7 cellular contexts compared by ENCODE assay signal in the genomic region with DNA sequence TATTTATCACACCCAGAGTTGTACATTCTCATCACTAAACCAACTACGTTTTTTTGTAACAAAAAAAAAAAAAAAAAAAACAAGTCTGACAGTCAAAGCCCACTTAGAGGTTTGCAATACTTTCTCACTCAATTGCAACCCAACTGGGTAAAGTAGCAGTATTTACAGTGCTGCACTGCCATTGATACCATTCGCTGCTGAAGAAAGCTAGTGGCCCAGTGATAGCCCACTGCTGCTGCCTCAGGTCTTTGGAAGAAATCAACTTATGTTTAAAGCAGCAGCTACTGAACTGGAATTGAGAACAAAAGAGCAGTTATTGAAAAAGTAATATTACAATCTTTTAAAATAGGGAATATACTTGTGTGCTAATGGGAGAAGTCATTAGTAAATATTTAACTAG. TPM values are rescaled to one million over a fixed set of nuclear protein-coding genes. Genes with fewer than 3 reads are reported as not detected.
DNase-seq lines count a peak whose midpoint lies in the region; ATAC-seq and TF ChIP-seq lines count a peak whose summit lies in the region.

No MANE protein-coding gene starts in this region.

- no peak for TF ChIP-seq RAD21 in HCT116 (IDR thresholded peaks at IDR 0.05; ENCODE audit: low read depth)

- CTCF ChIA-PET in HCT116 (lab: Charles Lee): interaction anchor here (1.2 kb wide), 1 partner anchor 181 kb away, joined by 4 read pairs; no protein-coding TSS in a partner anchor

- no peaks in the 10 kb centered on the region for H3K27me3 Mint-ChIP-seq in T-helper 17 cell

- H3K9me3 ChIP-seq in HCT116 (ENCODE audit: control insufficient read depth in 1 of 2, insufficient read depth in 1 of 2, low read depth in 1 of 2, low read length in 2 of 2): no peaks in the 10 kb centered on the region
- H3K9me3 ChIP-seq in T-helper 17 cell (ENCODE audit: control insufficient read depth, low read length, poor library complexity, severe bottlenecking): no peaks in the 10 kb centered on the region
- no peaks in the 10 kb centered on the region for H3K9me3 ChIP-seq in skeletal muscle tissue (ENCODE audit: control insufficient read depth in 3 of 3, low read length in 3 of 3)

- H3K27ac Mint-ChIP-seq in T-helper 17 cell: peak overlapping the region; percentile 99

- H3K36me3 Mint-ChIP-seq in T-helper 17 cell (ENCODE audit: low read depth): peaks cover 12% of the 10 kb centered on the region

- peaks cover 54% of the 10 kb centered on the region for H3K4me1 Mint-ChIP-seq in T-helper 17 cell

- TF ChIP-seq CTCF in HCT116 (IDR thresholded peaks at IDR 0.05 in 2 of 3, conservative IDR thresholded peaks at IDR 0.05 in 1 of 3; ENCODE audit: borderline replicate concordance in 1 of 3, insufficient read depth in 1 of 3, low read depth in 2 of 3, low read length in 2 of 3) (no peak), fibroblast of villous mesenchyme (IDR thresholded peaks at IDR 0.05; ENCODE audit: insufficient read depth, low read depth, low read length) (no peak)

- H3K4me3 ChIP-seq in HCT116 (replicated peaks in 1 of 2; ENCODE audit: low read depth in 1 of 2, low read length in 2 of 2) (peak overlapping the region; percentile 66 to 98), fibroblast of villous mesenchyme (ENCODE audit: low read depth, low read length) (peak overlapping the region; percentile 98), skeletal muscle tissue (ENCODE audit: low read length in 3 of 3) (peak overlapping the region; percentile 78 to 96 (median 83))

- RAD21 ChIA-PET in HCT116 (lab: Charles Lee; ENCODE audit: low non-redundant PET in 1 of 2, low total read pairs in 2 of 2, uncharacterized antibody in 2 of 2, unreplicated experiment in 2 of 2): no interaction called here

- ATAC-seq in HCT116: no peak
- no peak for ATAC-seq in T-helper 17 cell
- no peak for ATAC-seq in GM21528 (IDR thresholded peaks at IDR 0.05; ENCODE audit: low FRiP score, unreplicated experiment)
- ATAC-seq in sciatic nerve: no peak

- POLR2A ChIA-PET in HCT116 (lab: Charles Lee): interaction anchor here (0.7 to 1.9 kb wide), 4 partner anchors 12 to 28 kb away, joined by 3 to 7 read pairs (median 6); no protein-coding TSS in a partner anchor

- no peak for TF ChIP-seq POLR2A in HCT116 (IDR thresholded peaks at IDR 0.05; ENCODE audit: borderline replicate concordance, extremely low read depth, insufficient read depth, insufficient read length)

- no peak overlapping the region for H2AFZ ChIP-seq in HCT116 (ENCODE audit: low read depth, low read length, poor library complexity, severe bottlenecking)

- H3K36me3 ChIP-seq in HCT116 (ENCODE audit: control insufficient read depth in 1 of 2, insufficient read depth in 2 of 2, low read length in 2 of 2) (peaks cover 55 to 60% of the 10 kb centered on the region in 2 experiments), skeletal muscle tissue (ENCODE audit: control insufficient read depth in 3 of 3, insufficient read depth in 3 of 3, low read length in 3 of 3) (peaks cover 24 to 48% (median 46%) of the 10 kb centered on the region in 3 donors)

- H3K27me3 ChIP-seq in HCT116 (ENCODE audit: insufficient read depth, low read length) (no peaks in the 10 kb centered on the region), skeletal muscle tissue (ENCODE audit: control insufficient read depth in 3 of 3, insufficient read depth in 3 of 3, low read length in 3 of 3) (no peaks in the 10 kb centered on the region)

- no TSS peak for BruUV-seq in HCT116 (replicated peaks; lab: Mats Ljungman, UMichigan)

- intact Hi-C loops in HCT116 (cut with micrococcal nuclease): loop anchor here (5.0 kb wide), 1 partner anchor 181 kb away; no protein-coding TSS in a partner anchor
- intact Hi-C loops in posterior cingulate gyrus (cut with DNase I): loop anchor here (2.0 to 10.0 kb wide), 4 partner anchors 64 to 1703 kb away; a partner anchor contains a TSS
- intact Hi-C loops in sciatic nerve (cut with DNase I): loop anchor here (5.0 kb wide), 1 partner anchor 111 kb away; no protein-coding TSS in a partner anchor

- peaks cover 75% of the 10 kb centered on the region for H3K79me2 ChIP-seq in HCT116 (ENCODE audit: insufficient read depth, low read length)

- H3K4me1 ChIP-seq in HCT116 (ENCODE audit: control insufficient read depth in 1 of 2, insufficient read depth in 2 of 2, low read length in 2 of 2) (peaks cover 18 to 25% of the 10 kb centered on the region in 2 experiments), skeletal muscle tissue (ENCODE audit: control insufficient read depth in 3 of 3, insufficient read depth in 3 of 3, low read length in 3 of 3) (peaks cover 28 to 56% (median 50%) of the 10 kb centered on the region in 3 donors)

- no peak for DNase-seq in HCT116 (ENCODE audit: low read depth, low spot score)
- no peak for DNase-seq in T-helper 17 cell
- DNase-seq in fibroblast of villous mesenchyme (ENCODE audit: low read depth): no peak
- no peak for DNase-seq in posterior cingulate gyrus
- DNase-seq in sciatic nerve (ENCODE audit: low spot score): no peak

- peaks cover 58% of the 10 kb centered on the region for H4K20me1 ChIP-seq in HCT116 (ENCODE audit: insufficient read depth)

- H3K9me2 ChIP-seq in HCT116 (ENCODE audit: insufficient read depth): no peaks in the 10 kb centered on the region

- peak overlapping the region; percentile 87 for H3K4me2 ChIP-seq in HCT116 (ENCODE audit: low read length)

- peak overlapping the region; percentile 95 for H3K9ac ChIP-seq in HCT116 (ENCODE audit: low read length)
- H3K9ac ChIP-seq in skeletal muscle tissue (ENCODE audit: low read depth in 1 of 3, low read length in 3 of 3): peak overlapping the region; percentile 69 to 90 (median 76)

- peak overlapping the region; percentile 80 for H3K4me3 Mint-ChIP-seq in T-helper 17 cell

- H3K27ac ChIP-seq in HCT116 (ENCODE audit: low read depth, low read length): no peak overlapping the region; the same call in 1 of the 2 replicates
- H3K27ac ChIP-seq in skeletal muscle tissue (ENCODE audit: low read depth, low read length): peak overlapping the region; percentile 100

TF ChIP-seq in HCT116, 20 proteins besides CTCF, POLR2A, EP300 and RAD21 (continues in another document):
- TF ChIP-seq ELF1 (IDR thresholded peaks at IDR 0.05; ENCODE audit: borderline replicate concordance, low read depth) (no peak), FOSL1 (IDR thresholded peaks at IDR 0.05; ENCODE audit: low read depth) (no peak), POLR2AphosphoS5 (IDR thresholded peaks at IDR 0.05; ENCODE audit: low read depth, low read length) (no peak), SIN3A (IDR thresholded peaks at IDR 0.05; ENCODE audit: low read depth) (no peak), EZH2 (IDR thresholded peaks at IDR 0.05) (no peak), EGR1 (IDR thresholded peaks at IDR 0.05; ENCODE audit: low read depth) (no peak), EZH2phosphoT487 (IDR thresholded peaks at IDR 0.05; ENCODE audit: borderline replicate concordance) (no peak), YY1 (IDR thresholded peaks at IDR 0.05; ENCODE audit: extremely low read depth, insufficient replicate concordance, low read depth, low read length) (no peak)
- TF ChIP-seq, protein P1, sequence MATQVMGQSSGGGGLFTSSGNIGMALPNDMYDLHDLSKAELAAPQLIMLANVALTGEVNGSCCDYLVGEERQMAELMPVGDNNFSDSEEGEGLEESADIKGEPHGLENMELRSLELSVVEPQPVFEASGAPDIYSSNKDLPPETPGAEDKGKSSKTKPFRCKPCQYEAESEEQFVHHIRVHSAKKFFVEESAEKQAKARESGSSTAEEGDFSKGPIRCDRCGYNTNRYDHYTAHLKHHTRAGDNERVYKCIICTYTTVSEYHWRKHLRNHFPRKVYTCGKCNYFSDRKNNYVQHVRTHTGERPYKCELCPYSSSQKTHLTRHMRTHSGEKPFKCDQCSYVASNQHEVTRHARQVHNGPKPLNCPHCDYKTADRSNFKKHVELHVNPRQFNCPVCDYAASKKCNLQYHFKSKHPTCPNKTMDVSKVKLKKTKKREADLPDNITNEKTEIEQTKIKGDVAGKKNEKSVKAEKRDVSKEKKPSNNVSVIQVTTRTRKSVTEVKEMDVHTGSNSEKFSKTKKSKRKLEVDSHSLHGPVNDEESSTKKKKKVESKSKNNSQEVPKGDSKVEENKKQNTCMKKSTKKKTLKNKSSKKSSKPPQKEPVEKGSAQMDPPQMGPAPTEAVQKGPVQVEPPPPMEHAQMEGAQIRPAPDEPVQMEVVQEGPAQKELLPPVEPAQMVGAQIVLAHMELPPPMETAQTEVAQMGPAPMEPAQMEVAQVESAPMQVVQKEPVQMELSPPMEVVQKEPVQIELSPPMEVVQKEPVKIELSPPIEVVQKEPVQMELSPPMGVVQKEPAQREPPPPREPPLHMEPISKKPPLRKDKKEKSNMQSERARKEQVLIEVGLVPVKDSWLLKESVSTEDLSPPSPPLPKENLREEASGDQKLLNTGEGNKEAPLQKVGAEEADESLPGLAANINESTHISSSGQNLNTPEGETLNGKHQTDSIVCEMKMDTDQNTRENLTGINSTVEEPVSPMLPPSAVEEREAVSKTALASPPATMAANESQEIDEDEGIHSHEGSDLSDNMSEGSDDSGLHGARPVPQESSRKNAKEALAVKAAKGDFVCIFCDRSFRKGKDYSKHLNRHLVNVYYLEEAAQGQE (IDR thresholded peaks at IDR 0.05; ENCODE audit: low read depth): no peak
- TF ChIP-seq, protein P2, sequence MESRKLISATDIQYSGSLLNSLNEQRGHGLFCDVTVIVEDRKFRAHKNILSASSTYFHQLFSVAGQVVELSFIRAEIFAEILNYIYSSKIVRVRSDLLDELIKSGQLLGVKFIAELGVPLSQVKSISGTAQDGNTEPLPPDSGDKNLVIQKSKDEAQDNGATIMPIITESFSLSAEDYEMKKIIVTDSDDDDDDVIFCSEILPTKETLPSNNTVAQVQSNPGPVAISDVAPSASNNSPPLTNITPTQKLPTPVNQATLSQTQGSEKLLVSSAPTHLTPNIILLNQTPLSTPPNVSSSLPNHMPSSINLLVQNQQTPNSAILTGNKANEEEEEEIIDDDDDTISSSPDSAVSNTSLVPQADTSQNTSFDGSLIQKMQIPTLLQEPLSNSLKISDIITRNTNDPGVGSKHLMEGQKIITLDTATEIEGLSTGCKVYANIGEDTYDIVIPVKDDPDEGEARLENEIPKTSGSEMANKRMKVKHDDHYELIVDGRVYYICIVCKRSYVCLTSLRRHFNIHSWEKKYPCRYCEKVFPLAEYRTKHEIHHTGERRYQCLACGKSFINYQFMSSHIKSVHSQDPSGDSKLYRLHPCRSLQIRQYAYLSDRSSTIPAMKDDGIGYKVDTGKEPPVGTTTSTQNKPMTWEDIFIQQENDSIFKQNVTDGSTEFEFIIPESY (IDR thresholded peaks at IDR 0.05; ENCODE audit: extremely low read depth, insufficient replicate concordance, low read length): no peak

RNA-seq across cellular contexts. Expression of a gene that starts 2.7 kb away (rescaled TPM):
- total RNA-seq in HCT116 (2021; ENCODE audit: unreplicated experiment): 424 TPM
- 261 and 282 TPM in 2 replicates for polyA plus RNA-seq in HCT116 (2012)
- 100 to 1,000 TPM; 440 to 563 TPM for total RNA-seq in T-helper 17 cell
- total RNA-seq in fibroblast of villous mesenchyme: 209 and 324 TPM in 2 replicates
- 342 TPM for total RNA-seq in skeletal muscle tissue
- total RNA-seq in sciatic nerve: 318 TPM

RNA-seq across cellular contexts. Expression of a gene that starts 26.2 kb away (rescaled TPM):
- total RNA-seq in HCT116 (2021; ENCODE audit: unreplicated experiment) (48.1 TPM), T-helper 17 cell (10 to 100 TPM; 24.4 to 24.8 TPM), fibroblast of villous mesenchyme (31.6 and 32.8 TPM in 2 replicates), skeletal muscle tissue (10.4 TPM), sciatic nerve (23.7 TPM)
- 11.7 and 18.0 TPM in 2 replicates for polyA plus RNA-seq in HCT116 (2012)
